ENCODE assay signal across 12 cellular contexts in the genomic region with DNA sequence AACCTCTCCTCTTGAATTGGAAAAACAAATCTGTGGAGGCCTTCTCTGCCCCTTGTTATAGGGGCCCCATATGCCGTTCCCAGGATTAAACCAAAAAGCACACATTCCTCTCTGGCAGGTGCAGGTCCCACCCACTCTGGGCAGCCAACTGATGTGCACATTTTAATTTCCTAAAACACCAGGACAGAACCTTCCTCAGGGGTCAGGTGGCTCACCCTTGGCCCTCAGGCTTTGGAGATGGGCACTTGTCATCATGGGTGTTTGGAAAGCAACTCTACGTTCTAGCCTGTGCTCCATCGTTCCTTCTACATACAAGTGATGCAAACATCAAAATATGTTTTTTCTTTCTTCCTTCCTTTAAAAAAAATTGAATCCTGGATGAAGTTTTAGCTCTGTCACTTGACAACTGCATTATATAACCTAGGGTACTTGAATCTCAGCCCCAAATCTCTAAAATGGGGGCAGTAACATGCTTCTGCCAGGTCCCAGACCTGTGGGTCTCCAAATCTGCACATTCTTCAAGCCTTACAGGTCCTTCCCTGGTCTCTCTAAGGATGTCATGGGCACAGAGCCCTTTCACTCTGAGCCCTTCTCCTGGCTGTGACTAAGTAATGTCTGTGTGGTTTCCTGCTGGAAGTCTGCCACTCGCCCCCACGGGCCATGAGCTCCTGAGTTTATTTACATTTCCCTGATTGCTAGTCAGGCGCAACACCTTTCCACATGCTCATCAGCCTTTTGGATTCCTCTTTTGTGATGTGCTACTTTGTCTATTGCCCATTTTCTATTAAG. TPM values are rescaled to one million over a fixed set of nuclear protein-coding genes. Genes with fewer than 3 reads are reported as not detected.
A peak's percentile ranks its signal among the peaks of the same experiment; 100 is the strongest.
DNase-seq lines count a peak whose midpoint lies in the region; ATAC-seq, FAIRE-seq and TF ChIP-seq lines count a peak whose summit lies in the region.
"Had no signal": no experiment of that assay in that cellular context is flagged by ENCODE, and none has a peak within 500 bp of the region (broad histone marks: within the 10 kb centered on the region; RNA-seq: fewer than 3 reads in every experiment).

No MANE protein-coding gene starts in this region.

- in situ Hi-C loops in Panc1 (cut with HindIII; ENCODE audit: low pct_unique_long_range_greater_than_20kb, low sequenced_read_pairs) = no loop called here

- intact Hi-C loops in Panc1 (cut with micrococcal nuclease; ENCODE audit: unreplicated experiment) = no loop called here

- H3K27me3 ChIP-seq in Panc1 (ENCODE audit: control insufficient read depth, insufficient read depth, low read length) (no peaks in the 10 kb centered on the region), smooth muscle cell (ENCODE audit: low read depth) (no peaks in the 10 kb centered on the region), small intestine (ENCODE audit: control insufficient read depth in 2 of 2, insufficient read depth in 2 of 2, low read length in 2 of 2) (no peaks in the 10 kb centered on the region)

- H4K20me1 ChIP-seq in smooth muscle cell (ENCODE audit: low read depth) = no peaks in the 10 kb centered on the region

- 65% methylated on average over 6 of the region's 6 CpGs for WGBS in smooth muscle cell (ENCODE audit: low lambda C conversion rate)
- 62 to 68% (median 65%) methylated on average over 6 of the region's 6 CpGs for WGBS in small intestine, 3 donors

- H3K79me2 ChIP-seq in smooth muscle cell (ENCODE audit: low read depth) = no peaks in the 10 kb centered on the region

- FAIRE-seq in small intestine (lab: Jason Lieb, UNC) = no peak
- FAIRE-seq: A549, K562 had no signal

- no peak overlapping the region for H2AFZ ChIP-seq in smooth muscle cell (ENCODE audit: low read depth)

- no TSS peak for BruUV-seq in Panc1 (replicated peaks; lab: Mats Ljungman, UMichigan)

- no peak overlapping the region for H3K9ac ChIP-seq in smooth muscle cell (ENCODE audit: low read depth)

- H3K4me2 ChIP-seq in smooth muscle cell = peak overlapping the region; percentile 16
- H3K4me2 ChIP-seq: A549 had no signal

- no peak overlapping the region for H3K4me3 ChIP-seq in Panc1 (ENCODE audit: low read depth in 2 of 2, low read length in 2 of 2)
- H3K4me3 ChIP-seq in fibroblast of mammary gland (ENCODE audit: control insufficient read depth, low read depth, low read length) = no peak overlapping the region
- no peak overlapping the region for H3K4me3 ChIP-seq in smooth muscle cell
- no peak overlapping the region for H3K4me3 ChIP-seq in coronary artery
- H3K4me3 ChIP-seq in small intestine (ENCODE audit: low read depth in 1 of 2, low read length in 2 of 2) = no peak overlapping the region
- H3K4me3 ChIP-seq: A549, K562 had no signal

- peaks cover 53% of the 10 kb centered on the region for H3F3A ChIP-seq in smooth muscle cell (ENCODE audit: low read depth)

- POLR2A ChIA-PET in Panc1 (lab: Charles Lee) = no interaction called here

- peak; percentile 55; the same call in 1 of the 2 replicates for ATAC-seq in Panc1
- ATAC-seq: A549, K562 had no signal

- DNase-seq in NCI-H2196 (lab: John Stamatoyannopoulos, UW; ENCODE audit: unreplicated experiment) (peak; percentile 21), NCI-H2196 treated with DMSO at 0.1 percent for 48 hours (lab: John Stamatoyannopoulos, UW; ENCODE audit: unreplicated experiment) (no peak), Panc1 (ENCODE audit: low read depth, low spot score) (no peak), fibroblast of mammary gland (ENCODE audit: low read depth) (peak; percentile 42), smooth muscle cell (lab: John Stamatoyannopoulos, UW; ENCODE audit: unreplicated experiment) (no peak), SIG-M5 (lab: John Stamatoyannopoulos, UW) (no peak), coronary artery (ENCODE audit: low spot score) (no peak), small intestine (no peak)
- DNase-seq: stimulated activated CD4-positive, alpha-beta T cell treated with anti-CD3 and anti-CD28 coated beads, Interleukin-4, amount 100 ng/mL, for 4 hours; T-helper 2 cell had no signal

- H3K36me3 ChIP-seq in Panc1 (ENCODE audit: control insufficient read depth, insufficient read depth, low read length) = no peaks in the 10 kb centered on the region
- H3K36me3 ChIP-seq in smooth muscle cell (ENCODE audit: low read depth) = peaks cover 34% of the 10 kb centered on the region
- H3K36me3 ChIP-seq in small intestine (ENCODE audit: control insufficient read depth in 2 of 2, insufficient read depth in 2 of 2, low read length in 2 of 2) = no peaks in the 10 kb centered on the region

- H3K27ac ChIP-seq in Panc1 (ENCODE audit: low read length) (no peak overlapping the region), smooth muscle cell (ENCODE audit: low read depth) (peak overlapping the region; percentile 39), coronary artery (no peak overlapping the region), small intestine (ENCODE audit: low read depth in 1 of 2, low read length in 1 of 2) (no peak overlapping the region)
- H3K27ac ChIP-seq: A549 had no signal

- CTCF ChIA-PET in Panc1 (lab: Charles Lee) = no interaction called here

- no peak for TF ChIP-seq CTCF in Panc1 (IDR thresholded peaks at IDR 0.05)
- TF ChIP-seq CTCF in fibroblast of mammary gland (conservative IDR thresholded peaks at IDR 0.05; ENCODE audit: control insufficient read depth, insufficient read depth, low read depth, low read length) = no peak
- no peak for TF ChIP-seq CTCF in smooth muscle cell (IDR thresholded peaks at IDR 0.05; ENCODE audit: borderline replicate concordance, insufficient read depth, poor library complexity, severe bottlenecking)
- no peak for TF ChIP-seq CTCF in coronary artery (IDR thresholded peaks at IDR 0.05)

- H3K9me3 ChIP-seq in Panc1 (ENCODE audit: control insufficient read depth, insufficient read depth, low read depth, low read length) (peaks cover 34% of the 10 kb centered on the region), smooth muscle cell (replicated peaks; ENCODE audit: low read depth) (peaks cover 19% of the 10 kb centered on the region), small intestine (ENCODE audit: control insufficient read depth, low read depth) (no peaks in the 10 kb centered on the region)

- no peaks in the 10 kb centered on the region for H3K4me1 ChIP-seq in Panc1 (ENCODE audit: control insufficient read depth, insufficient read depth, low read length)
- H3K4me1 ChIP-seq in smooth muscle cell (ENCODE audit: low read depth) = no peaks in the 10 kb centered on the region
- no peaks in the 10 kb centered on the region for H3K4me1 ChIP-seq in small intestine (ENCODE audit: control insufficient read depth in 2 of 2, insufficient read depth in 1 of 2, low read depth in 1 of 2, low read length in 1 of 2)
- H3K4me1 ChIP-seq: A549 had no signal

RNA-seq across cellular contexts. Expression of a gene that starts 43.8 kb away (rescaled TPM):
- 1.3 TPM for total RNA-seq in Panc1 (2021; ENCODE audit: unreplicated experiment)
- polyA plus RNA-seq in Panc1 (2012; ENCODE audit: insufficient read length) = 0.10 TPM
- 9.8 and 12.3 TPM in 2 replicates for total RNA-seq in smooth muscle cell
- 1.6 and 4.6 TPM in 2 replicates for polyA plus RNA-seq in smooth muscle cell
- polyA plus RNA-seq in small intestine = under 1 TPM; under 0.01 to 0.22 (median under 0.01) TPM

Comparison
In these comparisons a context has a peak if more than half of its experiments do, and no peak if none do; other contexts are left out.
1. DNase-seq: peak in NCI-H2196 (single experiment) and fibroblast of mammary gland (single experiment); none in NCI-H2196 treated with DMSO at 0.1 percent for 48 hours (single experiment), Panc1 (single experiment), smooth muscle cell (single experiment), SIG-M5 (single experiment), coronary artery (single experiment) and small intestine (single experiment).